Comparison of ENCODE assay signal across 10 cellular contexts in genomic region chr15:57506422-57506821, GRCh38.
DNase-seq lines count a peak whose midpoint lies in the region; ATAC-seq and TF ChIP-seq lines count a peak whose summit lies in the region.
"Had no signal": no experiment of that assay in that cellular context is flagged by ENCODE, and none has a peak within 500 bp of the region (broad histone marks: within the 10 kb centered on the region; RNA-seq: fewer than 3 reads in every experiment).

No MANE protein-coding gene starts in this region.

- TF ChIP-seq POLR2A in breast epithelium (IDR thresholded peaks at IDR 0.05), result no peak
- TF ChIP-seq POLR2A in transverse colon (IDR thresholded peaks at IDR 0.05), result no peak

- TF ChIP-seq EP300 in transverse colon (IDR thresholded peaks at IDR 0.05; ENCODE audit: low read depth), result no peak

- H3K9ac ChIP-seq in mammary epithelial cell (ENCODE audit: insufficient read depth, low read length), result no peak overlapping the region

- peaks cover 16% of the 10 kb centered on the region for H3K4me1 ChIP-seq in mammary epithelial cell (ENCODE audit: insufficient read depth, low read length)
- peaks cover 0 to 16% of the 10 kb centered on the region in 2 donors for H3K4me1 ChIP-seq in breast epithelium
- peaks cover 10 to 41% (median 28%) of the 10 kb centered on the region in 4 donors for H3K4me1 ChIP-seq in transverse colon

- H3K9me3 Mint-ChIP-seq in MCF 10A (ENCODE audit: unreplicated experiment), result no peaks in the 10 kb centered on the region

- no peak overlapping the region for H2AFZ ChIP-seq in mammary epithelial cell (ENCODE audit: low read depth, low read length)

- H3K36me3 Mint-ChIP-seq in MCF 10A (ENCODE audit: insufficient read depth, unreplicated experiment), result no peaks in the 10 kb centered on the region

- H3K4me1 Mint-ChIP-seq in MCF 10A (ENCODE audit: insufficient read depth, unreplicated experiment), result no peaks in the 10 kb centered on the region

- CTCF ChIA-PET in MCF 10A (lab: Yijun Ruan, JAX) (interaction anchor here (0.6 to 2.9 kb wide), 9 partner anchors 21 to 724 kb away, joined by 3 to 11 read pairs (median 4); no protein-coding TSS in a partner anchor), mammary epithelial cell (lab: Charles Lee; ENCODE audit: low non-redundant PET) (no interaction called here)

- H3K9me3 ChIP-seq in mammary epithelial cell (replicated peaks; ENCODE audit: insufficient read depth, low read length) (no peaks in the 10 kb centered on the region), breast epithelium (no peaks in the 10 kb centered on the region), transverse colon (no peaks in the 10 kb centered on the region)

- H3K27ac ChIP-seq in mammary epithelial cell (ENCODE audit: insufficient read depth, low read depth, low read length) (no peak overlapping the region), breast epithelium (peak overlapping the region; percentile 82 to 87), transverse colon (peak overlapping the region; percentile 61 to 87 (median 82))

- H3K4me3 ChIP-seq in mammary epithelial cell (replicated peaks in 1 of 3; ENCODE audit: insufficient read depth in 1 of 3, low read depth in 2 of 3, low read length in 3 of 3), result no peak overlapping the region
- no peak overlapping the region for H3K4me3 ChIP-seq in breast epithelium
- no peak overlapping the region for H3K4me3 ChIP-seq in transverse colon

- H3K4me2 ChIP-seq in mammary epithelial cell (ENCODE audit: insufficient read depth, low read depth, low read length), result no peak overlapping the region

- WGBS in mammary epithelial cell (ENCODE audit: low coverage, missing lambda C conversion rate), result 100% methylated on average over 2 of the region's 2 CpGs
- WGBS in transverse colon (ENCODE audit: low coverage in 1 of 2), 2 donors, result 17 to 54% methylated on average over 1 to 2 of the region's 2 CpGs

- H3K4me3 Mint-ChIP-seq in MCF 10A (ENCODE audit: unreplicated experiment), result no peak overlapping the region
- H3K4me3 Mint-ChIP-seq: B cell had no signal

- H3K36me3 ChIP-seq in mammary epithelial cell (ENCODE audit: insufficient read depth, low read length) (no peaks in the 10 kb centered on the region), breast epithelium (no peaks in the 10 kb centered on the region), transverse colon (no peaks in the 10 kb centered on the region)

- POLR2A ChIA-PET in MCF 10A (lab: Yijun Ruan, JAX), result no interaction called here

- TF ChIP-seq CTCF in MCF 10A (IDR thresholded peaks at IDR 0.05; ENCODE audit: unreplicated experiment), result no peak
- no peak for TF ChIP-seq CTCF in mammary epithelial cell (conservative IDR thresholded peaks at IDR 0.05 in 1 of 2, IDR thresholded peaks at IDR 0.05 in 1 of 2; ENCODE audit: extremely low read depth in 1 of 2, insufficient read depth in 1 of 2, low read depth in 1 of 2, low read length in 2 of 2)
- TF ChIP-seq CTCF in breast epithelium (IDR thresholded peaks at IDR 0.05), result no peak
- TF ChIP-seq CTCF in transverse colon (IDR thresholded peaks at IDR 0.05), result no peak

- in situ Hi-C loops in mammary epithelial cell (cut with MboI; ENCODE audit: low sequenced_read_pairs in 2 of 2) (no loop called here), transverse colon (cut with MboI; ENCODE audit: low pct_ligation_motif_present in 1 of 4, low pct_unique_long_range_greater_than_20kb in 1 of 4, low sequenced_read_pairs in 3 of 4) (no loop called here)

- DNase-seq in MCF 10A (ENCODE audit: unreplicated experiment) (peak; percentile 3), mammary epithelial cell (no peak), breast epithelium (ENCODE audit: low spot score in 2 of 2) (no peak), left kidney (ENCODE audit: low read depth, low spot score) (peak; percentile 55), transverse colon (no peak), cerebellar nuclear complex (lab: John Stamatoyannopoulos, UW) (no peak)
- no peak for DNase-seq in activated naive CD4-positive, alpha-beta T cell treated with Interleukin-2 at 50 U/mL for 16 hours
- DNase-seq: NCI-H1436 had no signal

- no TSS peak for BruUV-seq in MCF 10A (replicated peaks; lab: Mats Ljungman, UMichigan)
- BruUV-seq in mammary epithelial cell (replicated peaks; lab: Mats Ljungman, UMichigan), result no TSS peak

- H4K20me1 ChIP-seq in mammary epithelial cell (ENCODE audit: insufficient read depth, low read length), result no peaks in the 10 kb centered on the region

- dilution Hi-C loops in mammary epithelial cell (cut with HindIII; ENCODE audit: low sequenced_read_pairs), result no loop called here

- H3K27me3 ChIP-seq in mammary epithelial cell (ENCODE audit: insufficient read depth, low read length) (no peaks in the 10 kb centered on the region), breast epithelium (no peaks in the 10 kb centered on the region), transverse colon (no peaks in the 10 kb centered on the region)

- no peaks in the 10 kb centered on the region for H3K27me3 Mint-ChIP-seq in MCF 10A (ENCODE audit: insufficient read depth, unreplicated experiment)

- intact Hi-C loops in MCF 10A (cut with micrococcal nuclease) (no loop called here), mammary epithelial cell (cut with micrococcal nuclease) (no loop called here), breast epithelium (cut with DNase I; ENCODE audit: low total_unique reads) (no loop called here), transverse colon (cut with DNase I; ENCODE audit: low total_unique reads) (no loop called here)

- H3K27ac Mint-ChIP-seq in MCF 10A (ENCODE audit: low read depth, unreplicated experiment), result peak overlapping the region; percentile 64
- H3K27ac Mint-ChIP-seq: B cell had no signal

- ATAC-seq in GM21825 (IDR thresholded peaks at IDR 0.05; ENCODE audit: unreplicated experiment), result no peak

- no peaks in the 10 kb centered on the region for H3K79me2 ChIP-seq in mammary epithelial cell (ENCODE audit: insufficient read depth, low read length)

Comparison
In these comparisons a context has a peak if more than half of its experiments do, and no peak if none do; other contexts are left out.
1. DNase-seq: peak in MCF 10A (single experiment) and left kidney (single experiment); none in mammary epithelial cell (single experiment), breast epithelium (0 of 2), transverse colon (single experiment), activated naive CD4-positive, alpha-beta T cell treated with Interleukin-2 at 50 U/mL for 16 hours (single experiment) and cerebellar nuclear complex (0 of 2).